In genomic region chr2:232568161-232568560, GRCh38 we compare ENCODE assay signal across 10 cellular contexts. TPM values are rescaled to one million over a fixed set of nuclear protein-coding genes. Genes with fewer than 3 reads are reported as not detected.
DNase-seq lines count a peak whose midpoint lies in the region; ATAC-seq and TF ChIP-seq lines count a peak whose summit lies in the region.
"Had no signal": no experiment of that assay in that cellular context is flagged by ENCODE, and none has a peak within 500 bp of the region (broad histone marks: within the 10 kb centered on the region; RNA-seq: fewer than 3 reads in every experiment).

No MANE protein-coding gene starts in this region.

- peak; percentile 98 for DNase-seq in GM23248
- peak; percentile 15 for DNase-seq in Panc1 (ENCODE audit: low read depth, low spot score)
- peak; percentile 53 for DNase-seq in epithelial cell of proximal tubule (ENCODE audit: low read depth)
- DNase-seq in renal cortical epithelial cell (ENCODE audit: low read depth), result peak; percentile 94
- no peak for DNase-seq in ascending aorta (ENCODE audit: low spot score in 2 of 2)
- DNase-seq in NCI-H1694 treated with DMSO at 0.1 percent for 48 hours (lab: John Stamatoyannopoulos, UW), result no peak
- DNase-seq: NCI-H1436 treated with DMSO at 0.1 percent for 48 hours, posterior cingulate gyrus, RPMI8226 had no signal

- no peaks in the 10 kb centered on the region for H4K20me1 ChIP-seq in GM23248 (ENCODE audit: insufficient read depth)

- H3K9me3 ChIP-seq in GM23248 (ENCODE audit: low read depth) (no peaks in the 10 kb centered on the region), Panc1 (ENCODE audit: control insufficient read depth, insufficient read depth, low read depth, low read length) (no peaks in the 10 kb centered on the region), ascending aorta (no peaks in the 10 kb centered on the region)

- 11 to 14% methylated on average over 5 of the region's 5 CpGs for WGBS in GM23248 (ENCODE audit: low coverage in 1 of 2, low lambda C conversion rate in 2 of 2, missing lambda C conversion rate in 2 of 2), 2 experiments

- POLR2A ChIA-PET in Panc1 (lab: Charles Lee), result no interaction called here

- BruUV-seq in Panc1 (replicated peaks; lab: Mats Ljungman, UMichigan), result no TSS peak

- H3K4me2 ChIP-seq in GM23248 (ENCODE audit: unreplicated experiment), result peak overlapping the region; percentile 22

- CTCF ChIA-PET in Panc1 (lab: Charles Lee), result no interaction called here

- TF ChIP-seq CTCF in Panc1 (IDR thresholded peaks at IDR 0.05) (no peak), epithelial cell of proximal tubule (conservative IDR thresholded peaks at IDR 0.05; ENCODE audit: low read depth, low read length) (no peak), ascending aorta (IDR thresholded peaks at IDR 0.05) (no peak)

- peak; percentile 63 for ATAC-seq in Panc1
- ATAC-seq in HG03097 (IDR thresholded peaks at IDR 0.05; ENCODE audit: low FRiP score, unreplicated experiment), result no peak

- H3K36me3 ChIP-seq in GM23248 (ENCODE audit: low read depth) (peaks cover 50% of the 10 kb centered on the region), Panc1 (ENCODE audit: control insufficient read depth, insufficient read depth, low read length) (peaks cover 32% of the 10 kb centered on the region), ascending aorta (peaks cover 70 to 97% of the 10 kb centered on the region in 2 donors)

- H3K27ac ChIP-seq in GM23248 (peak overlapping the region; percentile 95), Panc1 (ENCODE audit: low read length) (no peak overlapping the region), ascending aorta (no peak overlapping the region)

- H3K4me1 ChIP-seq in GM23248 (ENCODE audit: insufficient read depth) (peaks cover 17% of the 10 kb centered on the region), Panc1 (ENCODE audit: control insufficient read depth, insufficient read depth, low read length) (no peaks in the 10 kb centered on the region), ascending aorta (no peaks in the 10 kb centered on the region)

- intact Hi-C loops in Panc1 (cut with micrococcal nuclease; ENCODE audit: unreplicated experiment), result no loop called here
- intact Hi-C loops in ascending aorta (cut with DNase I), result no loop called here

- no peaks in the 10 kb centered on the region for H3K9me2 ChIP-seq in GM23248 (ENCODE audit: insufficient read depth)

- no peak overlapping the region for H2AFZ ChIP-seq in GM23248

- H3K27me3 ChIP-seq in GM23248 (replicated peaks; ENCODE audit: insufficient read depth) (no peaks in the 10 kb centered on the region), Panc1 (ENCODE audit: control insufficient read depth, insufficient read depth, low read length) (no peaks in the 10 kb centered on the region), ascending aorta (no peaks in the 10 kb centered on the region)

- in situ Hi-C loops in GM23248 (cut with MboI) (no loop called here), Panc1 (cut with HindIII; ENCODE audit: low pct_unique_long_range_greater_than_20kb, low sequenced_read_pairs) (no loop called here)

- peak overlapping the region; percentile 69 for H3K9ac ChIP-seq in GM23248

- peaks cover 13% of the 10 kb centered on the region; the same call in 1 of the 2 replicates for H3K79me2 ChIP-seq in GM23248 (ENCODE audit: insufficient read depth)

- H3K4me3 ChIP-seq in GM23248, result no peak overlapping the region
- H3K4me3 ChIP-seq in Panc1 (ENCODE audit: low read depth in 2 of 2, low read length in 2 of 2), result no peak overlapping the region
- H3K4me3 ChIP-seq in epithelial cell of proximal tubule (ENCODE audit: low read depth, low read length), result no peak overlapping the region
- H3K4me3 ChIP-seq in ascending aorta, result no peak overlapping the region

- H3F3A ChIP-seq in GM23248 (ENCODE audit: insufficient read depth), result peaks cover 28% of the 10 kb centered on the region

RNA-seq across cellular contexts. Expression of gene EIF4E2, which starts 17.7 kb away (rescaled TPM):
- total RNA-seq in GM23248 (2014; rRNA removed; shearing (Covaris generic)), result 82.8 and 98.5 TPM in 2 replicates
- polyA plus RNA-seq in GM23248 (2016; fragmentation: Nextera tagmentation; extraction: Ambion mirVana), result 147 and 150 TPM in 2 replicates
- total RNA-seq in Panc1 (2021; ENCODE audit: unreplicated experiment) (84.0 TPM), epithelial cell of proximal tubule (96.0 and 103 TPM in 2 replicates), renal cortical epithelial cell (60.0 and 179 TPM in 2 replicates), ascending aorta (16.7 TPM)
- polyA plus RNA-seq in Panc1 (2012; ENCODE audit: insufficient read length), result 125 TPM

RNA-seq across cellular contexts. Expression of gene TIGD1, which starts 17.8 kb away (rescaled TPM):
- 2.0 and 4.3 TPM in 2 replicates for total RNA-seq in GM23248 (2014; rRNA removed; shearing (Covaris generic))
- 3.2 and 3.6 TPM in 2 replicates for polyA plus RNA-seq in GM23248 (2016; fragmentation: Nextera tagmentation; extraction: Ambion mirVana)
- total RNA-seq in Panc1 (2021; ENCODE audit: unreplicated experiment) (5.1 TPM), epithelial cell of proximal tubule (1.2 and 2.5 TPM in 2 replicates), renal cortical epithelial cell (2.3 and 3.4 TPM in 2 replicates), ascending aorta (0.53 TPM)
- polyA plus RNA-seq in Panc1 (2012; ENCODE audit: insufficient read length), result 1.7 TPM

RNA-seq across cellular contexts. Expression of gene CHRNG, which starts 28.7 kb away (rescaled TPM):
- not detected in 2 replicates for total RNA-seq in GM23248 (2014; rRNA removed; shearing (Covaris generic))
- not detected in 2 replicates for polyA plus RNA-seq in GM23248 (2016; fragmentation: Nextera tagmentation; extraction: Ambion mirVana)
- total RNA-seq in Panc1 (2021; ENCODE audit: unreplicated experiment), result not detected
- polyA plus RNA-seq in Panc1 (2012; ENCODE audit: insufficient read length), result not detected
- total RNA-seq in epithelial cell of proximal tubule, result not detected in 2 replicates
- total RNA-seq in renal cortical epithelial cell, result not detected in 2 replicates
- not detected for total RNA-seq in ascending aorta

RNA-seq across cellular contexts. Expression of gene CHRND, which starts 42.2 kb away (rescaled TPM):
- total RNA-seq in GM23248 (2014; rRNA removed; shearing (Covaris generic)), result not detected in 2 replicates
- not detected in 2 replicates for polyA plus RNA-seq in GM23248 (2016; fragmentation: Nextera tagmentation; extraction: Ambion mirVana)
- total RNA-seq in Panc1 (2021; ENCODE audit: unreplicated experiment) (not detected), epithelial cell of proximal tubule (not detected in 2 replicates), renal cortical epithelial cell (not detected in 2 replicates), ascending aorta (not detected)
- polyA plus RNA-seq in Panc1 (2012; ENCODE audit: insufficient read length), result not detected

RNA-seq across cellular contexts. Expression of gene PRSS56, which starts 48.0 kb away (rescaled TPM):
- total RNA-seq in GM23248 (2014; rRNA removed; shearing (Covaris generic)), result not detected in 2 replicates
- polyA plus RNA-seq in GM23248 (2016; fragmentation: Nextera tagmentation; extraction: Ambion mirVana), result not detected in 2 replicates
- total RNA-seq in Panc1 (2021; ENCODE audit: unreplicated experiment) (0.18 TPM), epithelial cell of proximal tubule (not detected in 2 replicates), renal cortical epithelial cell (not detected in 2 replicates), ascending aorta (not detected)
- polyA plus RNA-seq in Panc1 (2012; ENCODE audit: insufficient read length), result 0.17 TPM

Comparison
In these comparisons a context has a peak if more than half of its experiments do, and no peak if none do; other contexts are left out.
1. DNase-seq: peak in GM23248 (single experiment), Panc1 (single experiment), epithelial cell of proximal tubule (single experiment) and renal cortical epithelial cell (single experiment); none in ascending aorta (0 of 2) and NCI-H1694 treated with DMSO at 0.1 percent for 48 hours (single experiment).